Comparison of ENCODE assay signal across 9 cellular contexts in the genomic region with DNA sequence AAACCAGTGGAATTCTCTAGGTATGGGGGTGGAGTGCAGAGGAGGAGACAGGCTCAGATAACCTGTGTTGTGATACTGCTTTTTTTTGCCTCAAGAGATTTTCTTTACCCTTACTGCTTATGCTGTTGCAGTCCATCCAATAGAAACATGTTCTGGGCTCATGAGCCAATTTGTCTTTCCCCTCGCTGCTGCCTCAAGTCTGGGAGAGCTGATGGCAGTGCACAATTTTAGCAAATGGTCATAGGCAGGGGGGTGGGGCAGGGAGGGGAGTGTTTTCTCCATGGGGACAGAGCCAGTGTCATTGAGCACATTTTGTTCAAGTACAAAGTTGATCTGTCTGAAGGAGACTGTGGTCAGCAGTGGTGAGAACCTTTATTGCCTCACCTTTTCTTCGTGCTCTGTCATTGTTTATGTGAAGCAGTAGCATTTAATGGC.
DNase-seq lines count a peak whose midpoint lies in the region; TF ChIP-seq lines count a peak whose summit lies in the region.
"Had no signal": no experiment of that assay in that cellular context is flagged by ENCODE, and none has a peak within 500 bp of the region (broad histone marks: within the 10 kb centered on the region; RNA-seq: fewer than 3 reads in every experiment).

No MANE protein-coding gene starts in this region.

- intact Hi-C loops in adrenal gland (cut with DNase I): no loop called here

- H3K27me3 Mint-ChIP-seq in HFFc6 (ENCODE audit: insufficient read depth): peaks cover 12% of the 10 kb centered on the region; the same call in 1 of the 2 replicates

- 55 to 73% (median 63%) methylated on average over 2 of the region's 2 CpGs for WGBS in adrenal gland, 4 donors

- H3K9ac ChIP-seq in skeletal muscle tissue (ENCODE audit: low read depth in 1 of 3, low read length in 3 of 3): peak overlapping the region; percentile 4 to 46 (median 5)

- peak overlapping the region; percentile 82 for H3K27ac Mint-ChIP-seq in HFFc6

- DNase-seq in HFFc6 (no peak), adrenal gland (peak; percentile 15 to 84 (median 30)), iPS-NIHi7 (ENCODE audit: extremely low spot score) (peak; percentile 13), NCI-H1694 treated with DMSO at 0.1 percent for 48 hours (lab: John Stamatoyannopoulos, UW) (no peak), HT-29 (ENCODE audit: low spot score) (no peak)
- DNase-seq in activated CD8-positive, alpha-beta memory T cell treated with anti-CD3 and anti-CD28 coated beads for 24 hours: no peak
- no peak for DNase-seq in stimulated activated CD4-positive, alpha-beta T cell treated with anti-CD3 and anti-CD28 coated beads, Interleukin-12 subunit alpha, Interleukin-12 subunit beta, amount 100 ng/mL, for 4 hours

- peaks cover 50 to 73% of the 10 kb centered on the region in 2 donors for H3K4me1 ChIP-seq in adrenal gland (replicated peaks in 1 of 2)
- H3K4me1 ChIP-seq in skeletal muscle tissue (ENCODE audit: control insufficient read depth in 3 of 3, insufficient read depth in 3 of 3, low read length in 3 of 3): peaks cover 49 to 63% (median 58%) of the 10 kb centered on the region in 3 donors

- H3K9me3 Mint-ChIP-seq in HFFc6: no peaks in the 10 kb centered on the region

- H3K9me3 ChIP-seq in adrenal gland (replicated peaks in 1 of 3): no peaks in the 10 kb centered on the region
- no peaks in the 10 kb centered on the region for H3K9me3 ChIP-seq in skeletal muscle tissue (ENCODE audit: control insufficient read depth in 3 of 3, low read length in 3 of 3)

- H3K4me3 ChIP-seq in adrenal gland (no peak overlapping the region), skeletal muscle tissue (ENCODE audit: low read length in 3 of 3) (peak overlapping the region in 2 of 3 donors; percentile 17 to 21)

- H3K27me3 ChIP-seq in adrenal gland (no peaks in the 10 kb centered on the region), skeletal muscle tissue (ENCODE audit: control insufficient read depth in 3 of 3, insufficient read depth in 3 of 3, low read length in 3 of 3) (no peaks in the 10 kb centered on the region)

- no peak for TF ChIP-seq POLR2A in adrenal gland (IDR thresholded peaks at IDR 0.05)

- H3K27ac ChIP-seq in adrenal gland (peak overlapping the region in 1 of 5 donors; percentile 0), skeletal muscle tissue (ENCODE audit: low read depth, low read length) (peak overlapping the region; percentile 92)
- H3K27ac ChIP-seq: epithelial cell of prostate had no signal

- H3K4me1 Mint-ChIP-seq in HFFc6 (ENCODE audit: low read depth): peaks cover 92% of the 10 kb centered on the region

- H3K36me3 ChIP-seq in adrenal gland (replicated peaks in 1 of 2) (no peaks in the 10 kb centered on the region), skeletal muscle tissue (ENCODE audit: control insufficient read depth in 3 of 3, insufficient read depth in 3 of 3, low read length in 3 of 3) (no peaks in the 10 kb centered on the region)

- TF ChIP-seq CTCF in HFFc6 (IDR thresholded peaks at IDR 0.05) (no peak), adrenal gland (IDR thresholded peaks at IDR 0.05) (no peak)

- peaks cover 31% of the 10 kb centered on the region for H3K36me3 Mint-ChIP-seq in HFFc6 (ENCODE audit: low read depth)

- no peak overlapping the region for H3K4me3 Mint-ChIP-seq in HFFc6

Comparison
In these comparisons a context has a peak if more than half of its experiments do, and no peak if none do; other contexts are left out.
1. DNase-seq: peak in adrenal gland (7 of 7) and iPS-NIHi7 (single experiment); none in HFFc6 (single experiment), NCI-H1694 treated with DMSO at 0.1 percent for 48 hours (single experiment), HT-29 (single experiment), activated CD8-positive, alpha-beta memory T cell treated with anti-CD3 and anti-CD28 coated beads for 24 hours (single experiment) and stimulated activated CD4-positive, alpha-beta T cell treated with anti-CD3 and anti-CD28 coated beads, Interleukin-12 subunit alpha, Interleukin-12 subunit beta, amount 100 ng/mL, for 4 hours (single experiment).
2. H3K4me3 ChIP-seq: peak in skeletal muscle tissue (2 of 3); none in adrenal gland (0 of 4).